14 cellular contexts compared by ENCODE assay signal in genomic region chr3:112602217-112602838, GRCh38. TPM values are rescaled to one million over a fixed set of nuclear protein-coding genes. Genes with fewer than 3 reads are reported as not detected.
DNase-seq lines count a peak whose midpoint lies in the region; ATAC-seq and TF ChIP-seq lines count a peak whose summit lies in the region.
"Had no signal": no experiment of that assay in that cellular context is flagged by ENCODE, and none has a peak within 500 bp of the region (broad histone marks: within the 10 kb centered on the region; RNA-seq: fewer than 3 reads in every experiment).

No MANE protein-coding gene starts in this region.

- H3K9ac ChIP-seq in adipocyte (ENCODE audit: low read length) = peak overlapping the region; percentile 11

- H3K9me3 ChIP-seq in adipocyte (ENCODE audit: control insufficient read depth, low read length) (no peaks in the 10 kb centered on the region), body of pancreas (no peaks in the 10 kb centered on the region)
- H3K9me3 ChIP-seq: left lung, pancreas had no signal

- H3K27me3 ChIP-seq in adipocyte (replicated peaks; ENCODE audit: control insufficient read depth, insufficient read depth, low read length) (no peaks in the 10 kb centered on the region), body of pancreas (no peaks in the 10 kb centered on the region)
- H3K27me3 ChIP-seq: left lung, pancreas had no signal

- DNase-seq in adipocyte (ENCODE audit: low read depth) (no peak), retina (no peak), NCI-H1105 treated with DMSO at 0.1 percent for 48 hours (lab: John Stamatoyannopoulos, UW) (no peak), body of pancreas (no peak)
- DNase-seq: activated B cell treated with CpG ODN at 0.5 μM for 24 hours; activated naive CD4-positive, alpha-beta T cell treated with anti-CD3 and anti-CD28 coated beads, Interleukin-2, amount 50 U/mL, for 16 hours; left lung; NCI-H1417; NCI-H774; pancreas; stimulated activated CD4-positive, alpha-beta T cell treated with anti-CD3 and anti-CD28 coated beads, Interleukin-2, amount 100 ng/mL, for 24 hours had no signal

- TF ChIP-seq POLR2A in body of pancreas (IDR thresholded peaks at IDR 0.05) = no peak

- peak; percentile 59 for ATAC-seq in GM18520 (IDR thresholded peaks at IDR 0.05; ENCODE audit: unreplicated experiment)
- peak; percentile 87 for ATAC-seq in GM19463 (IDR thresholded peaks at IDR 0.05; ENCODE audit: unreplicated experiment)
- ATAC-seq in HG02943 (IDR thresholded peaks at IDR 0.05; ENCODE audit: low read depth, unreplicated experiment) = peak; percentile 71
- ATAC-seq in body of pancreas = no peak
- ATAC-seq: left lung, pancreas had no signal

- no peak for TF ChIP-seq CTCF in body of pancreas (IDR thresholded peaks at IDR 0.05)

- intact Hi-C loops in body of pancreas (cut with DNase I) = no loop called here

- H3K36me3 ChIP-seq in adipocyte (ENCODE audit: control insufficient read depth, insufficient read depth, low read length, severe bottlenecking) (peaks cover 97% of the 10 kb centered on the region), body of pancreas (replicated peaks in 1 of 2; ENCODE audit: insufficient read depth in 1 of 2, low read depth in 2 of 2) (no peaks in the 10 kb centered on the region)
- H3K36me3 ChIP-seq: pancreas had no signal

- H3K4me1 ChIP-seq in adipocyte (ENCODE audit: control insufficient read depth, insufficient read depth, low read length) (peaks cover 32% of the 10 kb centered on the region), body of pancreas (no peaks in the 10 kb centered on the region)
- H3K4me1 ChIP-seq: left lung, pancreas had no signal

- no peak overlapping the region for H3K27ac ChIP-seq in body of pancreas
- H3K27ac ChIP-seq: left lung, pancreas had no signal

- H3K4me3 ChIP-seq in adipocyte (ENCODE audit: low read length) (no peak overlapping the region), body of pancreas (no peak overlapping the region)
- H3K4me3 ChIP-seq: left lung, pancreas had no signal

RNA-seq across cellular contexts. Expression of gene CCDC80, which starts 38.6 kb away (rescaled TPM):
- 10 to 100 TPM; 17.4 to 25.1 TPM for total RNA-seq in body of pancreas
- total RNA-seq: activated B cell treated with CpG ODN at 0.5 μM for 24 hours had no signal

RNA-seq across cellular contexts. Expression of gene SLC35A5, which starts 40.5 kb away (rescaled TPM):
- total RNA-seq in body of pancreas = 10 to 100 TPM in 1 of 2 donors, 1 to 10 TPM in 1; 9.6 to 12.2 TPM

RNA-seq across cellular contexts. Expression of gene ATG3, which starts 40.6 kb away (rescaled TPM):
- total RNA-seq in body of pancreas = 10 to 100 TPM; 27.8 to 41.2 TPM
